Comparison of ENCODE assay signal across 18 cellular contexts in the genomic region with DNA sequence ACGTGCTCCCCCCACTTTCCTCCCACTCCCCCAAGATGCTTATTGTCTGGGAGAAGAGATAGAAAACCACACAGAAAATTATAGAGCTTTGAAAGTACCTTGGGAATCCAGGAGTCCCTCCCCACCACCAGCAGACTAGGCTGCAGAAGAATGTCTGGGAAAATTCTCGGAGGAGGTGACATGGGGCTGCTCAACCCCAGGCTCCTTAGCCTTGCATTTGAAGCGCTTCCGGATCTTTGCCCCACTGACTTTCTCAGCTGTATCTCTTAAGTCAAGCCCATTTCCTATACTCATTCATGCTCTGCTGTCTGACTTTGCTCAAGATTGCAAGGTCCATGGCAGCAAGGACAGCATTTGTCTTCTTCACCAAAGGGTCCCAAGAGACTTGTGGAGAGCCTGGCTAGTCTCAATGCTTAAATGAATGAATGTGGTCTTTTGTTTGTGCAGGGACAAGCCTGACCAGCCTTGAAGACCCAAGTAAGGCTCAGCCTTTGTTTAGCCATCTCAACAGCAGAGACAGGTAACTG. TPM values are rescaled to one million over a fixed set of nuclear protein-coding genes. Genes with fewer than 3 reads are reported as not detected.
A peak's percentile ranks its signal among the peaks of the same experiment; 100 is the strongest.
DNase-seq lines count a peak whose midpoint lies in the region; ATAC-seq, FAIRE-seq and TF ChIP-seq lines count a peak whose summit lies in the region.
"Had no signal": no experiment of that assay in that cellular context is flagged by ENCODE, and none has a peak within 500 bp of the region (broad histone marks: within the 10 kb centered on the region; RNA-seq: fewer than 3 reads in every experiment).

No MANE protein-coding gene starts in this region.

- H3K4me1 ChIP-seq in BLaER1 treated with 17β-estradiol and CSF1 and Interleukin-3, amounts not matched to agents 10 nM and 100 nM: peaks cover 65 to 96% (median 87%) of the 10 kb centered on the region in 10 experiments
- H3K4me1 ChIP-seq in K562 (replicated peaks in 1 of 2; ENCODE audit: control insufficient read depth in 2 of 2, insufficient read depth in 2 of 2, low read length in 2 of 2) (peaks cover 1 to 8% of the 10 kb centered on the region in 2 experiments; a peak in 4 of 5 replicates), mesenchymal stem cell (ENCODE audit: control insufficient read depth, insufficient read depth, low read depth, low read length) (peaks cover 6% of the 10 kb centered on the region), smooth muscle cell (ENCODE audit: low read depth) (peaks cover 11% of the 10 kb centered on the region), PC-9 (replicated peaks; ENCODE audit: insufficient read depth) (peaks cover 49% of the 10 kb centered on the region), SK-N-SH (ENCODE audit: control insufficient read depth in 1 of 2, insufficient read depth in 2 of 2, low read depth in 1 of 2, low read length in 1 of 2) (peaks cover 19 to 27% of the 10 kb centered on the region in 2 experiments; a peak in 3 of 4 replicates)

- no peaks in the 10 kb centered on the region for H3K79me1 ChIP-seq in mesenchymal stem cell (replicated peaks; ENCODE audit: low read length, poor library complexity, severe bottlenecking)

- H3K23ac ChIP-seq in mesenchymal stem cell (ENCODE audit: low read length in 2 of 2): no peak overlapping the region

- no peak for TF ChIP-seq CTCF in K562 (IDR thresholded peaks at IDR 0.05 in 2 of 3, conservative IDR thresholded peaks at IDR 0.05 in 1 of 3; ENCODE audit: insufficient read depth in 2 of 3, low read depth in 1 of 3, low read length in 3 of 3)
- no peak for TF ChIP-seq CTCF in smooth muscle cell (IDR thresholded peaks at IDR 0.05; ENCODE audit: borderline replicate concordance, insufficient read depth, poor library complexity, severe bottlenecking)
- TF ChIP-seq CTCF in PC-9 (conservative IDR thresholded peaks at IDR 0.05): no peak
- no peak for TF ChIP-seq CTCF in SK-N-SH (IDR thresholded peaks at IDR 0.05)

- POLR2A ChIA-PET in K562 (lab: Yijun Ruan, JAX): interaction anchor here (0.6 kb wide), 1 partner anchor 14 kb away, joined by 3 read pairs; no protein-coding TSS in a partner anchor
- POLR2A ChIA-PET in PC-9 (lab: Charles Lee; ENCODE audit: unreplicated experiment): interaction anchor here (0.9 kb wide), 1 partner anchor 22 kb away, joined by 5 read pairs; no protein-coding TSS in a partner anchor
- POLR2A ChIA-PET in SK-N-SH (lab: Yijun Ruan, JAX): no interaction called here

- H3K14ac ChIP-seq in mesenchymal stem cell (ENCODE audit: low read length in 2 of 2): no peak overlapping the region

- no peak overlapping the region for H2BK15ac ChIP-seq in mesenchymal stem cell (ENCODE audit: low read depth, poor library complexity, severe bottlenecking)

- no peak overlapping the region for H3K18ac ChIP-seq in mesenchymal stem cell (ENCODE audit: low read depth in 1 of 2, low read length in 2 of 2)

- H4K8ac ChIP-seq in mesenchymal stem cell (ENCODE audit: low read length): no peak overlapping the region

- no TSS peak for BruUV-seq in K562 (replicated peaks; lab: Mats Ljungman, UMichigan)
- BruUV-seq in PC-9 (replicated peaks; lab: Mats Ljungman, UMichigan): no TSS peak

- peak overlapping the region; percentile 67 to 98 (median 88) for H3K4me2 ChIP-seq in BLaER1 treated with 17β-estradiol and CSF1 and Interleukin-3, amounts not matched to agents 10 nM and 100 nM
- H3K4me2 ChIP-seq in K562 (ENCODE audit: insufficient read depth, low read length) (no peak overlapping the region), mesenchymal stem cell (ENCODE audit: low read length, poor library complexity, severe bottlenecking) (no peak overlapping the region), smooth muscle cell (peak overlapping the region; percentile 28), PC-9 (no peak overlapping the region), SK-N-SH (no peak overlapping the region)
- H3K4me2 ChIP-seq: GM23338 had no signal

- H3K4ac ChIP-seq in mesenchymal stem cell (ENCODE audit: low read depth in 1 of 2, low read length in 2 of 2): no peak overlapping the region

- H3F3A ChIP-seq in smooth muscle cell (ENCODE audit: low read depth) (peaks cover 33% of the 10 kb centered on the region), PC-9 (ENCODE audit: insufficient read depth, low read depth) (peaks cover 23% of the 10 kb centered on the region), SK-N-SH (replicated peaks; ENCODE audit: insufficient read depth) (peaks cover 32% of the 10 kb centered on the region)

- no peak overlapping the region for H2AK5ac ChIP-seq in mesenchymal stem cell (ENCODE audit: low read length, severe bottlenecking)

- peak overlapping the region in 8 of 10 experiments; percentile 6 to 63 (median 50); a peak in 12 of 20 replicates for H3K4me3 ChIP-seq in BLaER1 treated with 17β-estradiol and CSF1 and Interleukin-3, amounts not matched to agents 10 nM and 100 nM
- no peak overlapping the region for H3K4me3 ChIP-seq in K562
- H3K4me3 ChIP-seq in mesenchymal stem cell (ENCODE audit: insufficient read depth in 1 of 2, low read depth in 1 of 2, low read length in 2 of 2): no peak overlapping the region
- H3K4me3 ChIP-seq in smooth muscle cell: no peak overlapping the region
- no peak overlapping the region for H3K4me3 ChIP-seq in PC-9
- no peak overlapping the region for H3K4me3 ChIP-seq in SK-N-SH (ENCODE audit: low read depth in 2 of 2, low read length in 1 of 2)
- H3K4me3 ChIP-seq: GM12878, GM23338 had no signal

- H2AFZ ChIP-seq in K562 (ENCODE audit: low read depth, low read length) (no peak overlapping the region), mesenchymal stem cell (ENCODE audit: low read depth, low read length) (no peak overlapping the region), smooth muscle cell (ENCODE audit: low read depth) (no peak overlapping the region), PC-9 (no peak overlapping the region), SK-N-SH (ENCODE audit: low read depth) (no peak overlapping the region)
- H2AFZ ChIP-seq: GM23338 had no signal

- peak overlapping the region in 10 of 11 experiments; percentile 67 to 99 (median 73); a peak in 20 of 22 replicates for H3K9ac ChIP-seq in BLaER1 treated with 17β-estradiol and CSF1 and Interleukin-3, amounts not matched to agents 10 nM and 100 nM
- H3K9ac ChIP-seq in K562 (ENCODE audit: insufficient read depth in 1 of 2, low read depth in 2 of 2, low read length in 2 of 2) (no peak overlapping the region), mesenchymal stem cell (ENCODE audit: low read length) (no peak overlapping the region), smooth muscle cell (ENCODE audit: low read depth) (no peak overlapping the region), SK-N-SH (no peak overlapping the region)

- no peak for FAIRE-seq in K562 (lab: Jason Lieb, UNC)
- FAIRE-seq: D721Med, GM12878 had no signal

- no peak overlapping the region for H2BK5ac ChIP-seq in mesenchymal stem cell (ENCODE audit: low read depth, low read length, poor library complexity, severe bottlenecking)

- H3K27ac ChIP-seq in BLaER1 treated with 17β-estradiol and CSF1 and Interleukin-3, amounts not matched to agents 10 nM and 100 nM: peak overlapping the region; percentile 33 to 99 (median 88); a peak in 21 of 22 replicates
- H3K27ac ChIP-seq in K562 (ENCODE audit: extremely low read depth, low read depth, low read length): no peak overlapping the region
- H3K27ac ChIP-seq in mesenchymal stem cell (ENCODE audit: low read length, poor library complexity, severe bottlenecking): no peak overlapping the region
- H3K27ac ChIP-seq in smooth muscle cell (ENCODE audit: low read depth): peak overlapping the region; percentile 64
- H3K27ac ChIP-seq in PC-9: no peak overlapping the region
- H3K27ac ChIP-seq in SK-N-SH (ENCODE audit: low read depth in 2 of 2, low read length in 1 of 2): no peak overlapping the region

- H4K20me1 ChIP-seq in BLaER1 treated with 17β-estradiol and CSF1 and Interleukin-3, amounts not matched to agents 10 nM and 100 nM: no peaks in the 10 kb centered on the region
- H4K20me1 ChIP-seq in K562 (replicated peaks; ENCODE audit: control insufficient read depth, insufficient read depth, low read length) (no peaks in the 10 kb centered on the region), smooth muscle cell (ENCODE audit: low read depth) (no peaks in the 10 kb centered on the region), PC-9 (ENCODE audit: insufficient read depth) (no peaks in the 10 kb centered on the region), SK-N-SH (ENCODE audit: insufficient read depth) (no peaks in the 10 kb centered on the region)

- no peak for ATAC-seq in K562
- ATAC-seq: GM12878, GM23338, HCT116 had no signal

- TF ChIP-seq POLR2A in K562 (conservative IDR thresholded peaks at IDR 0.05): no peak

- H3K9me1 ChIP-seq in K562 (ENCODE audit: control insufficient read depth, insufficient read depth, low read length): no peaks in the 10 kb centered on the region

- TF ChIP-seq EP300 in K562 (IDR thresholded peaks at IDR 0.05; ENCODE audit: low read length) (no peak), SK-N-SH (IDR thresholded peaks at IDR 0.05; ENCODE audit: borderline replicate concordance in 1 of 2, low read depth in 1 of 2, low read length in 1 of 2) (no peak)

- H3K9me2 ChIP-seq in PC-9 (ENCODE audit: insufficient read depth): no peaks in the 10 kb centered on the region
- H3K9me2 ChIP-seq in SK-N-SH: no peaks in the 10 kb centered on the region

- H3K9me3 ChIP-seq in BLaER1 treated with 17β-estradiol and CSF1 and Interleukin-3, amounts not matched to agents 10 nM and 100 nM (replicated peaks in 1 of 11): peaks cover 3 to 26% (median 15%) of the 10 kb centered on the region in 11 experiments; a peak in 20 of 22 replicates
- no peaks in the 10 kb centered on the region for H3K9me3 ChIP-seq in K562 (replicated peaks; ENCODE audit: control insufficient read depth, insufficient read depth, low read depth, low read length)
- H3K9me3 ChIP-seq in mesenchymal stem cell (ENCODE audit: control insufficient read depth, low read length): no peaks in the 10 kb centered on the region
- H3K9me3 ChIP-seq in smooth muscle cell (replicated peaks; ENCODE audit: low read depth): no peaks in the 10 kb centered on the region
- peaks cover 5% of the 10 kb centered on the region for H3K9me3 ChIP-seq in PC-9 (ENCODE audit: insufficient read depth, low read depth)
- no peaks in the 10 kb centered on the region for H3K9me3 ChIP-seq in SK-N-SH

- no peak overlapping the region for H2BK120ac ChIP-seq in mesenchymal stem cell (ENCODE audit: low read depth, low read length)

- DNase-seq in K562 (ENCODE audit: extremely low read depth in 1 of 4, low spot score in 3 of 4) (no peak), mesenchymal stem cell (no peak), smooth muscle cell (lab: John Stamatoyannopoulos, UW; ENCODE audit: unreplicated experiment) (no peak), PC-9 (no peak), SK-N-SH (no peak)
- no peak for DNase-seq in activated CD4-positive, alpha-beta T cell treated with anti-CD3 and anti-CD28 coated beads, Interleukin-2, amount 50 U/mL, for 48 hours
- DNase-seq in activated effector memory CD4-positive, alpha-beta T cell treated with Interleukin-2 at 50 U/mL for 16 hours: no peak
- DNase-seq: CD4-positive, alpha-beta T cell; CD8-positive, alpha-beta memory T cell; DMS 273 treated with DMSO at 0.1 percent for 48 hours; EL; GDM1; H9 had no signal

- no peaks in the 10 kb centered on the region for H3K27me3 ChIP-seq in BLaER1 treated with 17β-estradiol and CSF1 and Interleukin-3, amounts not matched to agents 10 nM and 100 nM
- no peaks in the 10 kb centered on the region for H3K27me3 ChIP-seq in K562 (ENCODE audit: control insufficient read depth in 2 of 2, insufficient read depth in 2 of 2, low read length in 2 of 2)
- no peaks in the 10 kb centered on the region for H3K27me3 ChIP-seq in mesenchymal stem cell (ENCODE audit: control insufficient read depth in 1 of 2, insufficient read depth in 1 of 2, low read length in 2 of 2)
- H3K27me3 ChIP-seq in smooth muscle cell (ENCODE audit: low read depth): no peaks in the 10 kb centered on the region
- H3K27me3 ChIP-seq in PC-9 (ENCODE audit: insufficient read depth, low read depth): no peaks in the 10 kb centered on the region
- no peaks in the 10 kb centered on the region for H3K27me3 ChIP-seq in SK-N-SH (ENCODE audit: insufficient read depth)

- H3K36me3 ChIP-seq in BLaER1 treated with 17β-estradiol and CSF1 and Interleukin-3, amounts not matched to agents 10 nM and 100 nM: peaks cover 0 to 18% (median 3%) of the 10 kb centered on the region in 11 experiments; a peak in 7 of 22 replicates
- no peaks in the 10 kb centered on the region for H3K36me3 ChIP-seq in K562 (ENCODE audit: control insufficient read depth, insufficient read depth, low read length)
- H3K36me3 ChIP-seq in mesenchymal stem cell (ENCODE audit: control insufficient read depth in 1 of 2, insufficient read depth in 2 of 2, low read depth in 1 of 2, low read length in 2 of 2): peaks cover 0 to 4% of the 10 kb centered on the region in 2 experiments
- no peaks in the 10 kb centered on the region for H3K36me3 ChIP-seq in smooth muscle cell (ENCODE audit: low read depth)
- 0 out of 2 replicates have a peak, but pooled peaks cover 5% of the 10 kb centered on the region for H3K36me3 ChIP-seq in PC-9 (ENCODE audit: low read depth)
- peaks cover 4% of the 10 kb centered on the region in 2 experiments for H3K36me3 ChIP-seq in SK-N-SH (replicated peaks in 1 of 2; ENCODE audit: control insufficient read depth in 1 of 2, insufficient read depth in 2 of 2, low read length in 1 of 2)

- in situ Hi-C loops in K562 (cut with MboI): no loop called here

- H3K79me2 ChIP-seq in K562 (ENCODE audit: control insufficient read depth, insufficient read depth, low read length): no peaks in the 10 kb centered on the region
- no peaks in the 10 kb centered on the region for H3K79me2 ChIP-seq in smooth muscle cell (ENCODE audit: low read depth)
- peaks cover 15% of the 10 kb centered on the region for H3K79me2 ChIP-seq in PC-9 (ENCODE audit: low read depth)
- peaks cover 9% of the 10 kb centered on the region; the same call in 1 of the 2 replicates for H3K79me2 ChIP-seq in SK-N-SH (ENCODE audit: insufficient read depth)

- WGBS in K562 (ENCODE audit: insufficient coverage, low coverage, missing lambda C conversion rate): 27% methylated on average over 4 of the region's 4 CpGs
- WGBS in mesenchymal stem cell: 92% methylated on average over 3 of the region's 4 CpGs
- WGBS in smooth muscle cell (ENCODE audit: low lambda C conversion rate): 81% methylated on average over 4 of the region's 4 CpGs
- WGBS in SK-N-SH (ENCODE audit: low lambda C conversion rate): 87% methylated on average over 4 of the region's 4 CpGs

- CTCF ChIA-PET in K562 (lab: Yijun Ruan, JAX; ENCODE audit: low intra/inter-chr PET ratio) (no interaction called here), PC-9 (lab: Charles Lee) (interaction anchor here (0.6 kb wide), 1 partner anchor 55 kb away, joined by 3 read pairs; no protein-coding TSS in a partner anchor), SK-N-SH (lab: Yijun Ruan, JAX) (interaction anchor here (0.6 to 8.4 kb wide), 5 partner anchors 12 to 221 kb away, joined by 3 to 231 read pairs (median 3); no protein-coding TSS in a partner anchor)

- TF ChIP-seq RAD21 in K562 (CRISPR knock-in tag; conservative IDR thresholded peaks at IDR 0.05 in 1 of 2, IDR thresholded peaks at IDR 0.05 in 1 of 2) (no peak), SK-N-SH (IDR thresholded peaks at IDR 0.05; ENCODE audit: low read length) (no peak)

- intact Hi-C loops in K562 (cut with micrococcal nuclease): loop anchor here (5.0 kb wide), 1 partner anchor 104 kb away; no protein-coding TSS in a partner anchor
- intact Hi-C loops in PC-9 (cut with micrococcal nuclease; ENCODE audit: unreplicated experiment): no loop called here

- no peak overlapping the region for H4K91ac ChIP-seq in mesenchymal stem cell (ENCODE audit: low read length)

- peak overlapping the region; percentile 27 to 35 for H2BK12ac ChIP-seq in mesenchymal stem cell (ENCODE audit: low read length in 2 of 2)

RNA-seq across cellular contexts. Expression of gene DNTTIP2, which starts 38.0 kb away (rescaled TPM):
- total RNA-seq in K562 (2011; cell fraction: chromatin; rRNA removed; ENCODE audit: low replicate concordance): 50.5 and 141 TPM in 2 replicates
- total RNA-seq in K562 (2011; cell fraction: nucleolus; rRNA removed): 40.2 and 49.0 TPM in 2 replicates
- total RNA-seq in K562 (2011; cell fraction: nucleoplasm; rRNA removed): 77.8 and 89.5 TPM in 2 replicates
- total RNA-seq in K562 (2014; rRNA removed) (50.4 and 59.2 TPM in 2 replicates), K562 (2014; rRNA removed; fragmentation: Illumina TruSeq; extraction: Trizol) (106 and 136 TPM in 2 replicates), K562 (2015; rRNA removed; fragmentation: Illumina TruSeq; extraction: Trizol) (87.9 and 97.0 TPM in 2 replicates), K562 (2021) (85.2 and 91.9 TPM in 2 replicates), smooth muscle cell (42.7 and 51.0 TPM in 2 replicates), PC-9 (2021) (85.7 and 93.4 TPM in 2 replicates)
- polyA plus RNA-seq in K562 (2011; rRNA removed) (56.1 and 75.0 TPM in 2 replicates), K562 (2014; fragmentation: Illumina TruSeq; extraction: Trizol) (87.6 and 113 TPM in 2 replicates), K562 (2014; fragmentation: Nextera tagmentation; extraction: Ambion mirVana) (100 to 1,000 TPM; 113 to 138 TPM), K562 (2014; rRNA removed) (59.7 and 75.4 TPM in 2 replicates), smooth muscle cell (37.9 and 44.9 TPM in 2 replicates), SK-N-SH (2012; rRNA removed) (9.6 and 13.1 TPM in 2 replicates)
- polyA plus RNA-seq in K562 (2011; cell fraction: cytosol; rRNA removed): 3.9 and 5.5 TPM in 2 replicates
- 140 and 149 TPM in 2 replicates for polyA plus RNA-seq in K562 (2011; cell fraction: nucleus; rRNA removed)
- polyA plus RNA-seq in K562 (2012): 46.3 and 75.3 TPM in 2 replicates
- 119 and 126 TPM in 2 replicates for polyA minus RNA-seq in K562 (2011; rRNA and poly(A)+ RNA removed)
- 15.1 and 17.9 TPM in 2 replicates for polyA minus RNA-seq in K562 (2011; cell fraction: cytosol; rRNA and poly(A)+ RNA removed)
- polyA minus RNA-seq in K562 (2011; cell fraction: nucleus; rRNA and poly(A)+ RNA removed): 31.6 and 79.9 TPM in 2 replicates
- polyA plus RNA-seq in mesenchymal stem cell (2013, experiment 1 of 2): 56.4 TPM
- 56.9 TPM for polyA plus RNA-seq in mesenchymal stem cell (2013, experiment 2 of 2)
- 16.6 and 25.8 TPM in 2 replicates for polyA plus RNA-seq in SK-N-SH (2012; cell fraction: cytosol; rRNA removed)
- 10.3 and 18.0 TPM in 2 replicates for polyA plus RNA-seq in SK-N-SH (2012; cell fraction: nucleus; rRNA removed)

Comparison
In these comparisons a context has a peak if more than half of its experiments do, and no peak if none do; other contexts are left out.
1. H3K27ac ChIP-seq: peak in BLaER1 treated with 17β-estradiol and CSF1 and Interleukin-3, amounts not matched to agents 10 nM and 100 nM (11 of 11) and smooth muscle cell (single experiment); none in K562 (single experiment), mesenchymal stem cell (single experiment), PC-9 (single experiment) and SK-N-SH (0 of 2).
2. H3K4me2 ChIP-seq: peak in BLaER1 treated with 17β-estradiol and CSF1 and Interleukin-3, amounts not matched to agents 10 nM and 100 nM (11 of 11) and smooth muscle cell (single experiment); none in K562 (single experiment), mesenchymal stem cell (single experiment), PC-9 (single experiment) and SK-N-SH (single experiment).
3. H3K4me3 ChIP-seq: peak in BLaER1 treated with 17β-estradiol and CSF1 and Interleukin-3, amounts not matched to agents 10 nM and 100 nM (8 of 10); none in K562 (single experiment), mesenchymal stem cell (0 of 2), smooth muscle cell (single experiment), PC-9 (single experiment) and SK-N-SH (0 of 2).
4. H3K9ac ChIP-seq: peak in BLaER1 treated with 17β-estradiol and CSF1 and Interleukin-3, amounts not matched to agents 10 nM and 100 nM (10 of 11); none in K562 (0 of 2), mesenchymal stem cell (single experiment), smooth muscle cell (single experiment) and SK-N-SH (single experiment).